Comparison of ENCODE assay signal across 8 cellular contexts in genomic region chr19:9586764-9587163, GRCh38. TPM values are rescaled to one million over a fixed set of nuclear protein-coding genes. Genes with fewer than 3 reads are reported as not detected.
DNase-seq lines count a peak whose midpoint lies in the region; ATAC-seq and TF ChIP-seq lines count a peak whose summit lies in the region.

No MANE protein-coding gene starts in this region.

- H3K9me3 Mint-ChIP-seq in nephron, result peaks cover 5% of the 10 kb centered on the region

- H3K27me3 Mint-ChIP-seq in nephron (ENCODE audit: low read depth), result peaks cover 26% of the 10 kb centered on the region

- H3K27me3 ChIP-seq in OCI-LY3 (ENCODE audit: low read depth, low read length), result peaks cover under 1% of the 10 kb centered on the region; the same call in 1 of the 2 replicates

- peak overlapping the region; percentile 50 for H3K9ac ChIP-seq in OCI-LY3 (ENCODE audit: low read length)

- H2AFZ ChIP-seq in OCI-LY3 (ENCODE audit: low read depth, low read length), result peak overlapping the region; percentile 79

- peak; percentile 81 for ATAC-seq in esophagus mucosa
- no peak for ATAC-seq in stimulated activated naive CD8-positive, alpha-beta T cell treated with anti-CD3 and anti-CD28 coated beads, Interleukin-15, Interleukin-2, amounts not matched to agents 100 U/mL and 50 U/mL, for 24 hours
- ATAC-seq in HG02938 (IDR thresholded peaks at IDR 0.05; ENCODE audit: unreplicated experiment), result no peak

- no peaks in the 10 kb centered on the region for H3K9me3 ChIP-seq in OCI-LY3 (ENCODE audit: insufficient read depth, low read length)

- DNase-seq in CD1c-positive myeloid dendritic cell (ENCODE audit: extremely low spot score) (peak; percentile 74), HuH-7.5 (ENCODE audit: low spot score) (peak; percentile 22), activated T-cell treated with anti-CD3 and anti-CD28 coated beads for 24 hours (ENCODE audit: low read depth) (peak; percentile 72)
- peak; percentile 79 for DNase-seq in stimulated activated naive CD8-positive, alpha-beta T cell treated with anti-CD3 and anti-CD28 coated beads, Interleukin-15, Interleukin-2, amounts not matched to agents 100 U/mL and 50 U/mL, for 24 hours

- peaks cover 5% of the 10 kb centered on the region; the same call in 1 of the 2 replicates for H4K20me1 ChIP-seq in OCI-LY3 (ENCODE audit: insufficient read depth, low read length)

- peaks cover 17% of the 10 kb centered on the region for H3K36me3 Mint-ChIP-seq in nephron (ENCODE audit: low read depth)

- no peak overlapping the region for H3K27ac Mint-ChIP-seq in nephron

- H3K4me1 ChIP-seq in OCI-LY3 (ENCODE audit: low read length), result peaks cover 8% of the 10 kb centered on the region; the same call in 1 of the 2 replicates

- peaks cover 29% of the 10 kb centered on the region for H3K79me2 ChIP-seq in OCI-LY3 (ENCODE audit: low read length)

- H3K4me3 Mint-ChIP-seq in nephron, result peak overlapping the region in 1 of 3 experiments; percentile 0

- H3K27ac ChIP-seq in OCI-LY3 (ENCODE audit: low read length), result no peak overlapping the region

- peak overlapping the region; percentile 55 for H3K4me2 ChIP-seq in OCI-LY3 (ENCODE audit: low read length)

- peak overlapping the region; percentile 63 for H3K4me3 ChIP-seq in OCI-LY3 (ENCODE audit: low read length)

- peaks cover 10% of the 10 kb centered on the region for H3K36me3 ChIP-seq in OCI-LY3 (replicated peaks; ENCODE audit: low read depth, low read length)

- TF ChIP-seq CTCF in OCI-LY3 (IDR thresholded peaks at IDR 0.05; ENCODE audit: low read depth, low read length) (peak; percentile 75), nephron (IDR thresholded peaks at IDR 0.05; ENCODE audit: unreplicated experiment in 3 of 3) (peak; percentile 60 to 69 (median 66))

- H3K4me1 Mint-ChIP-seq in nephron, result peaks cover 4% of the 10 kb centered on the region

RNA-seq across cellular contexts. Expression of gene ZNF121, which starts 2.5 kb away (rescaled TPM):
- total RNA-seq in esophagus mucosa, result 28.0 TPM

RNA-seq across cellular contexts. Expression of gene ZNF561, which starts 34.3 kb away (rescaled TPM):
- 41.0 TPM for total RNA-seq in esophagus mucosa

RNA-seq across cellular contexts. Expression of gene ZNF426, which starts 48.3 kb away (rescaled TPM):
- total RNA-seq in esophagus mucosa, result 31.2 TPM

Comparison
In these comparisons a context has a peak if more than half of its experiments do, and no peak if none do; other contexts are left out.
1. DNase-seq: peak in every context shown above with its lines; median percentile 79 in stimulated activated naive CD8-positive, alpha-beta T cell treated with anti-CD3 and anti-CD28 coated beads, Interleukin-15, Interleukin-2, amounts not matched to agents 100 U/mL and 50 U/mL, for 24 hours; 74 in CD1c-positive myeloid dendritic cell; 72 in activated T-cell treated with anti-CD3 and anti-CD28 coated beads for 24 hours; 22 in HuH-7.5.